ENCODE assay signal across 10 cellular contexts in the genomic region with DNA sequence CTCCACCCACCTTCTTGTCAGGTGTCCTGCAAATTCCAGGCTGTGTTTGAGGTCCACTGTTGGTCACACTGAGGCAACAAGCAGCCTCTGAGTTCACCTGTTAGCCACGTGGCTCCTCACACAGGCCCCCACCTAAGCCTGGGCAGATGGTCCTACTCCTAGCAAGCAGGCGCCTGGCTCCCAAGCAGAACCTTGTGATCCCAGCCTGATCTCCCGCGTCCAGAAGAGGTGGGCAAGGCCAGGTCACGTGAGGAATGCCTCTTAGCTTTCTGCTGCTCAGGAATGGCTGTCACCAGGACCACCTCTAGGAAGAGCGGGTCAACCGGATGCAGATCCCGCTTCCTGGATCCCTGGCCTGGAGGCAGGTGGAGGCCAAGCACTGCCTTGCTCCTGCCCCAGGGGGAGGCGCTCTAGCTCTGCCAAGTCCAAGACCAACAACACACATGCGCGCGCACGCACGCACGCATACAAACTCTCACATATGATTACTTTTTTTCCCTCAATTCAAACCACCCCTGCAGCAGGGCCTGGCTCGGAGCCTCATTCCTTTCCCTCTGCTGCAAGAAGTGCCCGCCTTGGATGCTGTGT. TPM values are rescaled to one million over a fixed set of nuclear protein-coding genes. Genes with fewer than 3 reads are reported as not detected.
DNase-seq lines count a peak whose midpoint lies in the region; ATAC-seq and TF ChIP-seq lines count a peak whose summit lies in the region.
"Had no signal": no experiment of that assay in that cellular context is flagged by ENCODE, and none has a peak within 500 bp of the region (broad histone marks: within the 10 kb centered on the region; RNA-seq: fewer than 3 reads in every experiment).

No MANE protein-coding gene starts in this region.

- peaks cover 41% of the 10 kb centered on the region for H3K79me2 ChIP-seq in HCT116 (ENCODE audit: insufficient read depth, low read length)
- no peaks in the 10 kb centered on the region for H3K79me2 ChIP-seq in hepatocyte

- H2BK5ac ChIP-seq in mesenchymal stem cell (ENCODE audit: low read depth, low read length, poor library complexity, severe bottlenecking): no peak overlapping the region

- no peak overlapping the region for H3K4ac ChIP-seq in mesenchymal stem cell (ENCODE audit: low read depth in 1 of 2, low read length in 2 of 2)

- H3K4me2 ChIP-seq in HCT116 (ENCODE audit: low read length): peak overlapping the region; percentile 65
- H3K4me2 ChIP-seq in mesenchymal stem cell (ENCODE audit: low read length, poor library complexity, severe bottlenecking): no peak overlapping the region
- no peak overlapping the region for H3K4me2 ChIP-seq in hepatocyte

- H3K4me3 Mint-ChIP-seq in CD8-positive, alpha-beta memory T cell: peak overlapping the region in 2 of 7 donors; percentile 8 to 36

- peaks cover 0 to 2% (median 0%) of the 10 kb centered on the region in 5 donors for H3K9me3 Mint-ChIP-seq in CD8-positive, alpha-beta memory T cell

- H3K27ac ChIP-seq in CD8-positive, alpha-beta memory T cell (ENCODE audit: low read depth, low read length): peak overlapping the region; percentile 59
- H3K27ac ChIP-seq in HCT116 (ENCODE audit: low read depth, low read length) (peak overlapping the region; percentile 70; the same call in 1 of the 2 replicates), mesenchymal stem cell (ENCODE audit: low read length, poor library complexity, severe bottlenecking) (no peak overlapping the region), hepatocyte (no peak overlapping the region)

- H3K14ac ChIP-seq in mesenchymal stem cell (ENCODE audit: low read length in 2 of 2): no peak overlapping the region

- intact Hi-C loops in HCT116 (cut with micrococcal nuclease): no loop called here

- H2AFZ ChIP-seq in HCT116 (ENCODE audit: low read depth, low read length, poor library complexity, severe bottlenecking) (no peak overlapping the region), mesenchymal stem cell (ENCODE audit: low read depth, low read length) (no peak overlapping the region), hepatocyte (no peak overlapping the region)

- H3K36me3 ChIP-seq in CD8-positive, alpha-beta memory T cell (ENCODE audit: insufficient read depth, low read length): no peaks in the 10 kb centered on the region
- peaks cover 9 to 11% of the 10 kb centered on the region in 2 experiments; a peak in 3 of 4 replicates for H3K36me3 ChIP-seq in HCT116 (ENCODE audit: control insufficient read depth in 1 of 2, insufficient read depth in 2 of 2, low read length in 2 of 2)
- peaks cover 25 to 27% of the 10 kb centered on the region in 2 experiments for H3K36me3 ChIP-seq in mesenchymal stem cell (ENCODE audit: control insufficient read depth in 1 of 2, insufficient read depth in 2 of 2, low read depth in 1 of 2, low read length in 2 of 2)
- no peaks in the 10 kb centered on the region for H3K36me3 ChIP-seq in hepatocyte (replicated peaks; ENCODE audit: insufficient read depth, low read depth)

- no peak for DNase-seq in CD8-positive, alpha-beta memory T cell
- peak; percentile 37 for DNase-seq in HCT116 (ENCODE audit: low read depth, low spot score)
- DNase-seq in amniotic epithelial cell (ENCODE audit: low read depth): peak; percentile 58
- no peak for DNase-seq in mesenchymal stem cell
- DNase-seq in HK-2 (ENCODE audit: unreplicated experiment): no peak
- DNase-seq in iPS-NIHi7 (ENCODE audit: extremely low spot score): no peak
- DNase-seq in hepatocyte (ENCODE audit: low spot score): no peak
- DNase-seq: activated CD8-positive, alpha-beta memory T cell treated with anti-CD3 and anti-CD28 coated beads, Interleukin-2, amount 50 U/mL, for 48 hours; NCI-H226 had no signal

- H3K18ac ChIP-seq in mesenchymal stem cell (ENCODE audit: low read depth in 1 of 2, low read length in 2 of 2): no peak overlapping the region

- H3K9me2 ChIP-seq in HCT116 (ENCODE audit: insufficient read depth): no peaks in the 10 kb centered on the region
- H3K9me2 ChIP-seq in hepatocyte (replicated peaks; ENCODE audit: insufficient read depth): no peaks in the 10 kb centered on the region

- H3K9me3 ChIP-seq in CD8-positive, alpha-beta memory T cell (ENCODE audit: low read length): no peaks in the 10 kb centered on the region
- H3K9me3 ChIP-seq in HCT116 (ENCODE audit: control insufficient read depth in 1 of 2, insufficient read depth in 1 of 2, low read depth in 1 of 2, low read length in 2 of 2): no peaks in the 10 kb centered on the region
- H3K9me3 ChIP-seq in mesenchymal stem cell (ENCODE audit: control insufficient read depth, low read length): no peaks in the 10 kb centered on the region
- no peaks in the 10 kb centered on the region for H3K9me3 ChIP-seq in hepatocyte (ENCODE audit: low read depth)

- H4K8ac ChIP-seq in mesenchymal stem cell (ENCODE audit: low read length): no peak overlapping the region

- POLR2A ChIA-PET in CD8-positive, alpha-beta memory T cell (lab: Charles Lee): interaction anchor here (0.9 kb wide), 1 partner anchor 8 kb away, joined by 3 read pairs; no protein-coding TSS in a partner anchor
- POLR2A ChIA-PET in HCT116 (lab: Charles Lee): interaction anchor here (3.0 kb wide), 1 partner anchor 24 kb away, joined by 10 read pairs; no protein-coding TSS in a partner anchor

- no peak overlapping the region for H2BK15ac ChIP-seq in mesenchymal stem cell (ENCODE audit: low read depth, poor library complexity, severe bottlenecking)

- no TSS peak for BruUV-seq in HCT116 (replicated peaks; lab: Mats Ljungman, UMichigan)

- peak overlapping the region; percentile 34 for H4K91ac ChIP-seq in mesenchymal stem cell (ENCODE audit: low read length)

- no peak overlapping the region for H2BK120ac ChIP-seq in mesenchymal stem cell (ENCODE audit: low read depth, low read length)

- no peak overlapping the region for H3K23ac ChIP-seq in mesenchymal stem cell (ENCODE audit: low read length in 2 of 2)

- no peaks in the 10 kb centered on the region for H4K20me1 ChIP-seq in HCT116 (ENCODE audit: insufficient read depth)
- H4K20me1 ChIP-seq in hepatocyte (ENCODE audit: insufficient read depth, poor library complexity, severe bottlenecking): no peaks in the 10 kb centered on the region

- H3K4me1 ChIP-seq in CD8-positive, alpha-beta memory T cell (ENCODE audit: insufficient read depth, low read length): peaks cover 49% of the 10 kb centered on the region
- H3K4me1 ChIP-seq in HCT116 (ENCODE audit: control insufficient read depth in 1 of 2, insufficient read depth in 2 of 2, low read length in 2 of 2): peaks cover 45% of the 10 kb centered on the region in 2 experiments
- peaks cover 39% of the 10 kb centered on the region for H3K4me1 ChIP-seq in mesenchymal stem cell (ENCODE audit: control insufficient read depth, insufficient read depth, low read depth, low read length)
- peaks cover 22% of the 10 kb centered on the region for H3K4me1 ChIP-seq in hepatocyte (ENCODE audit: insufficient read depth)

- WGBS in mesenchymal stem cell: 91% methylated on average over 17 of the region's 17 CpGs
- WGBS in hepatocyte (ENCODE audit: low lambda C conversion rate, missing lambda C conversion rate): 89% methylated on average over 17 of the region's 17 CpGs

- H3K9ac ChIP-seq in HCT116 (ENCODE audit: low read length): no peak overlapping the region
- peak overlapping the region; percentile 85 for H3K9ac ChIP-seq in mesenchymal stem cell (ENCODE audit: low read length)

- H2AK5ac ChIP-seq in mesenchymal stem cell (ENCODE audit: low read length, severe bottlenecking): no peak overlapping the region

- H3K79me1 ChIP-seq in mesenchymal stem cell (replicated peaks; ENCODE audit: low read length, poor library complexity, severe bottlenecking): peaks cover 18% of the 10 kb centered on the region

- CTCF ChIA-PET in CD8-positive, alpha-beta memory T cell (lab: Charles Lee): interaction anchor here (0.7 to 3.8 kb wide), 4 partner anchors 10 to 179 kb away, joined by 3 to 45 read pairs (median 22); a partner anchor contains a TSS
- CTCF ChIA-PET in HCT116 (lab: Charles Lee): interaction anchor here (1.3 to 4.9 kb wide), 9 partner anchors 9 to 185 kb away, joined by 3 to 62 read pairs (median 10); a partner anchor contains a TSS

- H3K27ac Mint-ChIP-seq in CD8-positive, alpha-beta memory T cell: peak overlapping the region in 6 of 8 donors; percentile 39 to 93 (median 62)

- RAD21 ChIA-PET in HCT116 (lab: Charles Lee; ENCODE audit: low non-redundant PET in 1 of 2, low total read pairs in 2 of 2, uncharacterized antibody in 2 of 2, unreplicated experiment in 2 of 2): interaction anchor here (1.6 to 3.3 kb wide), 3 partner anchors 11 to 42 kb away, joined by 5 to 16 read pairs (median 9); a partner anchor contains a TSS

- H3K27me3 Mint-ChIP-seq in CD8-positive, alpha-beta memory T cell: no peaks in the 10 kb centered on the region

- H3K36me3 Mint-ChIP-seq in CD8-positive, alpha-beta memory T cell: peaks cover 5 to 53% (median 12%) of the 10 kb centered on the region in 3 donors

- ATAC-seq in HCT116: peak; percentile 52

- H2BK12ac ChIP-seq in mesenchymal stem cell (ENCODE audit: low read length in 2 of 2): peak overlapping the region in 1 of 2 experiments; percentile 28

- no peak overlapping the region for H3K4me3 ChIP-seq in CD8-positive, alpha-beta memory T cell (ENCODE audit: low read length)
- H3K4me3 ChIP-seq in HCT116 (replicated peaks in 1 of 2; ENCODE audit: low read depth in 1 of 2, low read length in 2 of 2) (no peak overlapping the region), mesenchymal stem cell (ENCODE audit: insufficient read depth in 1 of 2, low read depth in 1 of 2, low read length in 2 of 2) (peak overlapping the region in 1 of 2 experiments; percentile 70), hepatocyte (no peak overlapping the region)

- TF ChIP-seq POLR2A in HCT116 (IDR thresholded peaks at IDR 0.05; ENCODE audit: borderline replicate concordance, extremely low read depth, insufficient read depth, insufficient read length): no peak

- TF ChIP-seq CTCF in HCT116 (IDR thresholded peaks at IDR 0.05 in 2 of 3, conservative IDR thresholded peaks at IDR 0.05 in 1 of 3; ENCODE audit: borderline replicate concordance in 1 of 3, insufficient read depth in 1 of 3, low read depth in 2 of 3, low read length in 2 of 3) (peak; percentile 32 to 72 (median 65); a peak in 5 of 6 replicates), hepatocyte (IDR thresholded peaks at IDR 0.05; ENCODE audit: poor library complexity) (no peak)

- H3K4me1 Mint-ChIP-seq in CD8-positive, alpha-beta memory T cell: peaks cover 44 to 85% (median 49%) of the 10 kb centered on the region in 3 donors

- TF ChIP-seq RAD21 in HCT116 (IDR thresholded peaks at IDR 0.05; ENCODE audit: low read depth): peak; percentile 67

- no peaks in the 10 kb centered on the region for H3K27me3 ChIP-seq in CD8-positive, alpha-beta memory T cell (ENCODE audit: insufficient read depth, low read length, poor library complexity, severe bottlenecking)
- H3K27me3 ChIP-seq in HCT116 (ENCODE audit: insufficient read depth, low read length) (no peaks in the 10 kb centered on the region), mesenchymal stem cell (ENCODE audit: control insufficient read depth in 1 of 2, insufficient read depth in 1 of 2, low read length in 2 of 2) (no peaks in the 10 kb centered on the region), hepatocyte (no peaks in the 10 kb centered on the region)

RNA-seq across cellular contexts. Expression of a gene that starts 9.5 kb away (rescaled TPM):
- total RNA-seq in CD8-positive, alpha-beta memory T cell: 10 to 100 TPM; 14.3 to 16.6 TPM
- polyA plus RNA-seq in CD8-positive, alpha-beta memory T cell: 42.7 TPM
- total RNA-seq in HCT116 (2021; ENCODE audit: unreplicated experiment): 67.6 TPM
- polyA plus RNA-seq in HCT116 (2012): 50.7 and 81.3 TPM in 2 replicates
- polyA plus RNA-seq in mesenchymal stem cell (2013, experiment 1 of 2): 14.4 TPM
- 15.1 TPM for polyA plus RNA-seq in mesenchymal stem cell (2013, experiment 2 of 2)
- 12.9 and 15.1 TPM in 2 replicates for total RNA-seq in hepatocyte
- 20.2 and 20.6 TPM in 2 replicates for polyA plus RNA-seq in hepatocyte

RNA-seq across cellular contexts. Expression of a gene that starts 40.2 kb away (rescaled TPM):
- 1 to 10 TPM; 4.6 to 4.7 TPM for total RNA-seq in CD8-positive, alpha-beta memory T cell
- 5.5 TPM for polyA plus RNA-seq in CD8-positive, alpha-beta memory T cell
- 7.7 TPM for total RNA-seq in HCT116 (2021; ENCODE audit: unreplicated experiment)
- 2.4 and 3.5 TPM in 2 replicates for polyA plus RNA-seq in HCT116 (2012)
- 1.8 TPM for polyA plus RNA-seq in mesenchymal stem cell (2013, experiment 1 of 2)
- 1.8 TPM for polyA plus RNA-seq in mesenchymal stem cell (2013, experiment 2 of 2)
- total RNA-seq in hepatocyte: 4.2 and 8.0 TPM in 2 replicates
- 7.2 and 9.5 TPM in 2 replicates for polyA plus RNA-seq in hepatocyte
- total RNA-seq: HT1080 had no signal

Comparison
In these comparisons a context has a peak if more than half of its experiments do, and no peak if none do; other contexts are left out.
1. DNase-seq: peak in HCT116 (single experiment) and amniotic epithelial cell (single experiment); none in CD8-positive, alpha-beta memory T cell (0 of 5), mesenchymal stem cell (single experiment), HK-2 (single experiment), iPS-NIHi7 (single experiment) and hepatocyte (single experiment).
2. H3K27ac ChIP-seq: peak in CD8-positive, alpha-beta memory T cell (single experiment) and HCT116 (single experiment); none in mesenchymal stem cell (single experiment) and hepatocyte (single experiment).